ENCODE assay signal across 8 cellular contexts in the genomic region with DNA sequence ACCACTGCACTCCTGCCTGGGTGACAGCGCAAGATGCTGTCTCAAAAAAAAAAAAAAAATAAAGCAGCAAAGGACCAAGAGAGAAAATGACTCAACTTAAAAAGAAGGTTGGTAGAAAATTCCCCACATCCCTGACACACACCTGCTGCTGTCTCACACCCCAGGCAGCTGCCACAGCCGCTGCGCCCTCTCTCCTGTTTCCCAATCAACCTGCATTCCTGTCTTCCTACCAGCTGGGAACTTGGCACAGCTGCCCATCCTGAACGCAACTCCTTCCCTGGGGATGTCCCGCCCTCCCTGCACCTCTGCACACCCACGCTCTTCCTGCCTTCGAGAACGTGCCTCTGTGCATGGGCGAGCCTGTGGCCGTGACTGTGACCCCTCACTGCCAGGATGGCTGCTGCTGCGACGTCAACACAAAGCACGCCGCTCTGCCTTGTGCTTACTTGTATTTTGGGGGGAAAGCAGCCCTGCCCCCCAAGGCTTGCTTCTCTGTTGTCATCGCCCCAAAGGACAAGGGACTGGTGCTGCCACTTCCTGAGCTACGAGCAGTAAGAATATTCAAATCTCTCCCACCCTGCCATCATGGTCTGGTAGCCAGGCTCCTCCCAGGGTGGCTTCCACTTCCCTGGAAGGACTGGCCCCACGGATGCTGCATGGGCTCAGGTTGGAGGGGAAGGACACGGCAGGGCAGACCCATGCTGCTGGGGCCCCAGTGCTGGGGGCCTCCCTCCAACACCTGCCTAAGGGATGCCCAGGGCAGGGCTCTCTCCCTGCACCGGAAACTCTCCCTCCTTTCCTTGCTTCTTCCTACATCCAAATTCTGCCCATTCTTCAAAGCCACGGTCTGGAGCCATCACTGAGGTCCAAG. TPM values are rescaled to one million over a fixed set of nuclear protein-coding genes. Genes with fewer than 3 reads are reported as not detected.
DNase-seq lines count a peak whose midpoint lies in the region; ATAC-seq and TF ChIP-seq lines count a peak whose summit lies in the region.

No MANE protein-coding gene starts in this region.

- ATAC-seq in activated CD8-positive, alpha-beta memory T cell treated with anti-CD3 and anti-CD28 coated beads, Interleukin-2, amount 10 ng/mL, durations not matched to agents 7 days and 5 days, result peak; percentile 59
- ATAC-seq in GM19395 (IDR thresholded peaks at IDR 0.05; ENCODE audit: unreplicated experiment), result no peak

- peak; percentile 65 for DNase-seq in activated CD8-positive, alpha-beta memory T cell treated with anti-CD3 and anti-CD28 coated beads, Interleukin-2, amount 10 ng/mL, durations not matched to agents 7 days and 5 days
- DNase-seq in activated CD8-positive, alpha-beta memory T cell treated with anti-CD3 and anti-CD28 coated beads for 24 hours, result no peak
- peak; percentile 17 for DNase-seq in T-helper 9 cell
- DNase-seq in germinal center (ENCODE audit: low spot score), result peak; percentile 41
- DNase-seq in stimulated activated CD4-positive, alpha-beta T cell treated with anti-CD3 and anti-CD28 coated beads, Interleukin-15, amount 100 ng/mL, for 24 hours, result peak; percentile 58
- no peak for DNase-seq in AG08395 (ENCODE audit: low spot score)
- DNase-seq in GM10266 (ENCODE audit: extremely low spot score), result no peak

- H3K36me3 Mint-ChIP-seq in activated CD8-positive, alpha-beta memory T cell treated with anti-CD3 and anti-CD28 coated beads, Interleukin-2, amount 10 ng/mL, durations not matched to agents 7 days and 5 days, result peaks cover 8% of the 10 kb centered on the region

- TF ChIP-seq CTCF in GM10266 (IDR thresholded peaks at IDR 0.05; ENCODE audit: control insufficient read depth, insufficient read depth, low read depth, missing control alignments), result no peak

- CTCF ChIA-PET in activated CD8-positive, alpha-beta memory T cell treated with anti-CD3 and anti-CD28 coated beads, Interleukin-2, amount 10 ng/mL, durations not matched to agents 7 days and 5 days (lab: Charles Lee), result interaction anchor here (0.7 to 2.3 kb wide), 7 partner anchors 10 to 113 kb away, joined by 3 to 9 read pairs (median 4); a partner anchor contains a TSS

- peaks cover 59% of the 10 kb centered on the region for H3K4me1 Mint-ChIP-seq in activated CD8-positive, alpha-beta memory T cell treated with anti-CD3 and anti-CD28 coated beads, Interleukin-2, amount 10 ng/mL, durations not matched to agents 7 days and 5 days

- H3K27ac Mint-ChIP-seq in activated CD8-positive, alpha-beta memory T cell treated with anti-CD3 and anti-CD28 coated beads, Interleukin-2, amount 10 ng/mL, durations not matched to agents 7 days and 5 days, result peak overlapping the region; percentile 82

- H3K9me3 Mint-ChIP-seq in activated CD8-positive, alpha-beta memory T cell treated with anti-CD3 and anti-CD28 coated beads, Interleukin-2, amount 10 ng/mL, durations not matched to agents 7 days and 5 days (ENCODE audit: low read depth), result no peaks in the 10 kb centered on the region

- H3K4me3 Mint-ChIP-seq in activated CD8-positive, alpha-beta memory T cell treated with anti-CD3 and anti-CD28 coated beads, Interleukin-2, amount 10 ng/mL, durations not matched to agents 7 days and 5 days, result peak overlapping the region; percentile 66

- H3K27me3 Mint-ChIP-seq in activated CD8-positive, alpha-beta memory T cell treated with anti-CD3 and anti-CD28 coated beads, Interleukin-2, amount 10 ng/mL, durations not matched to agents 7 days and 5 days, result no peaks in the 10 kb centered on the region

RNA-seq across cellular contexts. Expression of a gene that starts 20.7 kb away (rescaled TPM):
- 10 to 100 TPM; 43.3 to 57.7 TPM for total RNA-seq in activated CD8-positive, alpha-beta memory T cell treated with anti-CD3 and anti-CD28 coated beads, Interleukin-2, amount 10 ng/mL, durations not matched to agents 7 days and 5 days

RNA-seq across cellular contexts. Expression of a gene that starts 22.8 kb away (rescaled TPM):
- total RNA-seq in activated CD8-positive, alpha-beta memory T cell treated with anti-CD3 and anti-CD28 coated beads, Interleukin-2, amount 10 ng/mL, durations not matched to agents 7 days and 5 days, result 100 to 1,000 TPM; 118 to 126 TPM

RNA-seq across cellular contexts. Expression of a gene that starts 36.3 kb away (rescaled TPM):
- 10 to 100 TPM; 24.1 to 25.4 TPM for total RNA-seq in activated CD8-positive, alpha-beta memory T cell treated with anti-CD3 and anti-CD28 coated beads, Interleukin-2, amount 10 ng/mL, durations not matched to agents 7 days and 5 days

RNA-seq across cellular contexts. Expression of a gene that starts 41.0 kb away (rescaled TPM):
- total RNA-seq in activated CD8-positive, alpha-beta memory T cell treated with anti-CD3 and anti-CD28 coated beads, Interleukin-2, amount 10 ng/mL, durations not matched to agents 7 days and 5 days, result 1 to 10 TPM; 8.8 to 9.6 TPM

Comparison
In these comparisons a context has a peak if more than half of its experiments do, and no peak if none do; other contexts are left out.
1. DNase-seq: peak in activated CD8-positive, alpha-beta memory T cell treated with anti-CD3 and anti-CD28 coated beads, Interleukin-2, amount 10 ng/mL, durations not matched to agents 7 days and 5 days (single experiment), T-helper 9 cell (single experiment), germinal center (single experiment) and stimulated activated CD4-positive, alpha-beta T cell treated with anti-CD3 and anti-CD28 coated beads, Interleukin-15, amount 100 ng/mL, for 24 hours (single experiment); none in activated CD8-positive, alpha-beta memory T cell treated with anti-CD3 and anti-CD28 coated beads for 24 hours (single experiment), AG08395 (single experiment) and GM10266 (single experiment).